ENCODE assay signal across 16 cellular contexts in the genomic region with DNA sequence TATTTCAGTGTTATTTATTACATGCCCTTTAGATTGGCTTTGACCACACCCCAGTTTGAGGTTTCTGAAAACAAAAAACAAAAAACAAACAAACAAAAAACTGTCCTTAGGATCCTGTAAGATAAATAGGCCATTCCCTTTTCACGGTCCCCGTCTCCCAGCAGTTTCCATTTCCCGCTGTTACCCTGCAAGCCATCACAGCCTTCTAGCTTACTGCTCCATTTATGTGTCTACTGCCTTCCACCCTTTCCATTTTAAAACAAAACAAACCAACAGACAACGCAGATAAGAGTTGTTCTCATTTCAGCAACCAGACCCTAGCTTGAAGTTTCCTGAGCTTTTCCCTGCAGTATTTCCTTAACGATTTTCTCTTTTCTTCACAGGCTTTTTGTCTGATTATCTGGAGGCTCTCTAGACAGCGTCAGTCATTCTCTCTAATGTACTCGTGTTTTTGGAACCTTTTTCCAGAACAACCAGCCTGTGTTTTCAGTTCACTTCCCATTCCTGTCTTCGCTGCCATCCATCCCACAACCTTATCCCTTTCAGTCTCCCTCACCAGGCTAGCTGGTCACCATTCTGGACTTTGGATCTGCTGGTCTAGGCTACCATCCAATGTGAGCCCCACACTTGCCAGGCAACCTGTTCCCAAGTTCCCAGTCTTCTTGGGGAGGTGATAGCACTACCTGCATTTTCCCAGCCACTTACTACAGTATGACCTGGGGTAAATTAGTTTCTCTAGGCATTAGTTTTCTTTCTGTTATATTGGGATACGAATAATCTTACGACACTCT.
"Had no signal": no experiment of that assay in that cellular context is flagged by ENCODE, and none has a peak within 500 bp of the region (broad histone marks: within the 10 kb centered on the region; RNA-seq: fewer than 3 reads in every experiment).

No MANE protein-coding gene starts in this region.

- H3K9me3 Mint-ChIP-seq: activated B cell treated with CpG ODN at 0.5 μM for 24 hours; activated CD8-positive, alpha-beta T cell treated with anti-CD3 and anti-CD28 coated beads for 36 hours; activated T-cell treated with anti-CD3 and anti-CD28 coated beads, Interleukin-2, amount 50 U/mL, for 4 hours; stimulated activated naive CD8-positive, alpha-beta T cell treated with anti-CD3 and anti-CD28 coated beads, Interleukin-15, amount 100 ng/mL, for 72 hours had no signal

- DNase-seq: activated B cell treated with CpG ODN at 0.5 μM for 24 hours; activated CD4-positive, alpha-beta T cell treated with anti-CD3 and anti-CD28 coated beads for 48 hours; activated CD8-positive, alpha-beta T cell treated with anti-CD3 and anti-CD28 coated beads for 36 hours; activated effector memory CD4-positive, alpha-beta T cell treated with Interleukin-2 at 50 U/mL for 16 hours; activated naive CD4-positive, alpha-beta T cell treated with anti-CD3 and anti-CD28 coated beads, Interleukin-2, amount 50 U/mL, for 16 hours; activated T-cell treated with anti-CD3 and anti-CD28 coated beads, Interleukin-2, amount 50 U/mL, for 4 hours; effector CD8-positive, alpha-beta T cell; esophagus squamous epithelium; posterior cingulate gyrus; retina; small intestine; stimulated activated naive CD8-positive, alpha-beta T cell treated with anti-CD3 and anti-CD28 coated beads, Interleukin-15, amount 100 ng/mL, for 72 hours; testis had no signal

- H3K27me3 ChIP-seq: esophagus squamous epithelium, testis had no signal

- H3K27ac Mint-ChIP-seq: activated B cell treated with CpG ODN at 0.5 μM for 24 hours; activated CD8-positive, alpha-beta T cell treated with anti-CD3 and anti-CD28 coated beads for 36 hours; stimulated activated naive CD8-positive, alpha-beta T cell treated with anti-CD3 and anti-CD28 coated beads, Interleukin-15, amount 100 ng/mL, for 72 hours had no signal

- FAIRE-seq: endothelial cell of umbilical vein, TTC549 had no signal

- H3K4me3 ChIP-seq: esophagus squamous epithelium, lung, testis had no signal

- ATAC-seq: activated CD8-positive, alpha-beta T cell treated with anti-CD3 and anti-CD28 coated beads for 36 hours; activated T-cell treated with anti-CD3 and anti-CD28 coated beads, Interleukin-2, amount 50 U/mL, for 4 hours; stimulated activated naive CD8-positive, alpha-beta T cell treated with anti-CD3 and anti-CD28 coated beads, Interleukin-15, amount 100 ng/mL, for 72 hours had no signal

- H3K4me1 Mint-ChIP-seq: stimulated activated naive CD8-positive, alpha-beta T cell treated with anti-CD3 and anti-CD28 coated beads, Interleukin-15, amount 100 ng/mL, for 72 hours had no signal

- H3K27ac ChIP-seq: esophagus squamous epithelium, testis had no signal

- H3K36me3 ChIP-seq: esophagus squamous epithelium had no signal

- H3K4me3 Mint-ChIP-seq: activated B cell treated with CpG ODN at 0.5 μM for 24 hours; activated CD8-positive, alpha-beta T cell treated with anti-CD3 and anti-CD28 coated beads for 36 hours; activated T-cell treated with anti-CD3 and anti-CD28 coated beads, Interleukin-2, amount 50 U/mL, for 4 hours; stimulated activated naive CD8-positive, alpha-beta T cell treated with anti-CD3 and anti-CD28 coated beads, Interleukin-15, amount 100 ng/mL, for 72 hours had no signal

- H3K27me3 Mint-ChIP-seq: activated B cell treated with CpG ODN at 0.5 μM for 24 hours; activated CD8-positive, alpha-beta T cell treated with anti-CD3 and anti-CD28 coated beads for 36 hours; stimulated activated naive CD8-positive, alpha-beta T cell treated with anti-CD3 and anti-CD28 coated beads, Interleukin-15, amount 100 ng/mL, for 72 hours had no signal

- H3K9me3 ChIP-seq: esophagus squamous epithelium, testis had no signal

- H3K4me1 ChIP-seq: esophagus squamous epithelium, testis had no signal
